ENCODE assay signal across 1 cellular context in genomic region chr11:59142530-59143507, GRCh38.
TF ChIP-seq lines count a peak whose summit lies in the region.

TSS of gene FAM111A (plus strand) at chr11:59142856. CDS start at chr11:59148873, 6,017 bp downstream.

TF ChIP-seq in HCT116, 20 proteins besides CTCF, POLR2A, EP300 and RAD21 (continued from another document):
- TF ChIP-seq REST (IDR thresholded peaks at IDR 0.05; ENCODE audit: low read depth) (no peak), ZNF274 (IDR thresholded peaks at IDR 0.05; ENCODE audit: low read depth, low read length) (no peak), SRF (IDR thresholded peaks at IDR 0.05; ENCODE audit: low read depth) (no peak), SIN3A (IDR thresholded peaks at IDR 0.05; ENCODE audit: low read depth) (peak; percentile 54; the same call in 1 of the 2 replicates), CBX3 (IDR thresholded peaks at IDR 0.05; ENCODE audit: low read depth) (no peak), JUND (IDR thresholded peaks at IDR 0.05) (no peak), ELF1 (IDR thresholded peaks at IDR 0.05; ENCODE audit: borderline replicate concordance, low read depth) (no peak; the same call in 1 of the 2 replicates), EZH2 (IDR thresholded peaks at IDR 0.05) (no peak), FOSL1 (IDR thresholded peaks at IDR 0.05; ENCODE audit: low read depth) (no peak), ATF3 (IDR thresholded peaks at IDR 0.05) (no peak), POLR2AphosphoS5 (IDR thresholded peaks at IDR 0.05; ENCODE audit: low read depth, low read length) (peak; percentile 36), EGR1 (IDR thresholded peaks at IDR 0.05; ENCODE audit: low read depth) (peak; percentile 65), YY1 (IDR thresholded peaks at IDR 0.05; ENCODE audit: extremely low read depth, insufficient replicate concordance, low read depth, low read length) (no peak), MAX (IDR thresholded peaks at IDR 0.05) (peak; percentile 69), ZFX (IDR thresholded peaks at IDR 0.05) (no peak)
TF ChIP-seq in HCT116: peak in this region for 5.
